Comparison of ENCODE assay signal across 22 cellular contexts in the genomic region with DNA sequence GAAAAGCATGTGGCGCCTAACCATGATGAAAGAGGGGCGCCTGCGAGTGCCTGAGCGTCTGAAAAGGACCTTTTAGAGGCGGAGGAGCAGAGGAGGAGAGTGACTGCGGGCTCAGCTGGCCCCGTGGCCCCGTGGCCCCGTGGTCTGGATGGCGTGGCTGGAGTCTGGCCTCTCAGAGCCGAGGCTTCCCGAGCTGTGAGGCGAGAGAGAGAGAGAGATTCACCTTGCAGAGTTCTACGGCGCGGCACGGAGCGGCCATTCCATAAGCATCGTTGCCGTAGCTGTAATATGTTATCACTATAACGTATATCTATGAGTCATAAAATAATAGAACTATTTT. TPM values are rescaled to one million over a fixed set of nuclear protein-coding genes. Genes with fewer than 3 reads are reported as not detected.
"Had no signal": no experiment of that assay in that cellular context is flagged by ENCODE, and none has a peak within 500 bp of the region (broad histone marks: within the 10 kb centered on the region; RNA-seq: fewer than 3 reads in every experiment).

No MANE protein-coding gene starts in this region.

- H3K27ac ChIP-seq: brain microvascular endothelial cell, coronary artery, left lung, skin epidermis, suprapubic skin, transverse colon had no signal

- H3K27me3 Mint-ChIP-seq: activated CD4-positive, alpha-beta T cell treated with anti-CD3 and anti-CD28 coated beads, Interleukin-2, amount 10 ng/mL, durations not matched to agents 7 days and 5 days; central memory CD8-positive, alpha-beta T cell; natural killer cell treated with Interleukin-12 subunit alpha and Interleukin-12 subunit beta and Interleukin-15 and Interleukin-18, amount 100 ng/mL, for 72 hours; stimulated activated naive CD8-positive, alpha-beta T cell treated with anti-CD3 and anti-CD28 coated beads, Interleukin-15, amount 100 ng/mL, for 72 hours had no signal

- H3K9me3 ChIP-seq: left lung, suprapubic skin, transverse colon had no signal

- H3K4me3 ChIP-seq: coronary artery, left lung, skin epidermis, suprapubic skin, transverse colon had no signal

- H3K36me3 ChIP-seq: brain microvascular endothelial cell, left lung, suprapubic skin, transverse colon had no signal

- H3K27me3 ChIP-seq: brain microvascular endothelial cell, left lung, suprapubic skin had no signal

- ATAC-seq: activated CD4-positive, CD25-positive, alpha-beta regulatory T cell treated with anti-CD3 and anti-CD28 coated beads, Interleukin-2, amount 50 U/mL, for 24 hours; activated CD8-positive, alpha-beta T cell treated with anti-CD3 and anti-CD28 coated beads, Interleukin-2, amount 10 ng/mL, durations not matched to agents 7 days and 5 days; activated T-cell treated with anti-CD3 and anti-CD28 coated beads, Interleukin-2, amount 50 U/mL, for 4 hours; left lung; natural killer cell treated with Interleukin-12 subunit alpha and Interleukin-12 subunit beta and Interleukin-15 and Interleukin-18, amount 100 ng/mL, for 72 hours; stimulated activated naive CD8-positive, alpha-beta T cell treated with anti-CD3 and anti-CD28 coated beads, Interleukin-15, amount 100 ng/mL, for 72 hours had no signal

- FAIRE-seq: endometrium, keratinocyte had no signal

- H3K9me3 Mint-ChIP-seq: activated CD4-positive, alpha-beta T cell treated with anti-CD3 and anti-CD28 coated beads, Interleukin-2, amount 10 ng/mL, durations not matched to agents 7 days and 5 days; activated naive CD4-positive, alpha-beta T cell treated with anti-CD3 and anti-CD28 coated beads for 36 hours; activated T-cell treated with anti-CD3 and anti-CD28 coated beads, Interleukin-2, amount 50 U/mL, for 4 hours; central memory CD8-positive, alpha-beta T cell; natural killer cell treated with Interleukin-12 subunit alpha and Interleukin-12 subunit beta and Interleukin-15 and Interleukin-18, amount 100 ng/mL, for 72 hours; stimulated activated naive CD8-positive, alpha-beta T cell treated with anti-CD3 and anti-CD28 coated beads, Interleukin-15, amount 100 ng/mL, for 72 hours had no signal

- H3K27ac Mint-ChIP-seq: activated CD4-positive, alpha-beta T cell treated with anti-CD3 and anti-CD28 coated beads, Interleukin-2, amount 10 ng/mL, durations not matched to agents 7 days and 5 days; activated CD8-positive, alpha-beta T cell treated with anti-CD3 and anti-CD28 coated beads, Interleukin-2, amount 10 ng/mL, durations not matched to agents 7 days and 5 days; activated naive CD4-positive, alpha-beta T cell treated with anti-CD3 and anti-CD28 coated beads for 36 hours; natural killer cell treated with Interleukin-12 subunit alpha and Interleukin-12 subunit beta and Interleukin-15 and Interleukin-18, amount 100 ng/mL, for 72 hours; stimulated activated naive CD8-positive, alpha-beta T cell treated with anti-CD3 and anti-CD28 coated beads, Interleukin-15, amount 100 ng/mL, for 72 hours had no signal

- H3K4me3 Mint-ChIP-seq: activated CD4-positive, alpha-beta T cell treated with anti-CD3 and anti-CD28 coated beads, Interleukin-2, amount 10 ng/mL, durations not matched to agents 7 days and 5 days; activated CD8-positive, alpha-beta T cell treated with anti-CD3 and anti-CD28 coated beads, Interleukin-2, amount 10 ng/mL, durations not matched to agents 7 days and 5 days; activated naive CD4-positive, alpha-beta T cell treated with anti-CD3 and anti-CD28 coated beads for 36 hours; activated T-cell treated with anti-CD3 and anti-CD28 coated beads, Interleukin-2, amount 50 U/mL, for 4 hours; central memory CD8-positive, alpha-beta T cell; natural killer cell treated with Interleukin-12 subunit alpha and Interleukin-12 subunit beta and Interleukin-15 and Interleukin-18, amount 100 ng/mL, for 72 hours; stimulated activated naive CD8-positive, alpha-beta T cell treated with anti-CD3 and anti-CD28 coated beads, Interleukin-15, amount 100 ng/mL, for 72 hours had no signal

- H3K36me3 Mint-ChIP-seq: natural killer cell treated with Interleukin-12 subunit alpha and Interleukin-12 subunit beta and Interleukin-15 and Interleukin-18, amount 100 ng/mL, for 72 hours had no signal

- H3K4me1 Mint-ChIP-seq: activated CD4-positive, alpha-beta T cell treated with anti-CD3 and anti-CD28 coated beads, Interleukin-2, amount 10 ng/mL, durations not matched to agents 7 days and 5 days; stimulated activated naive CD8-positive, alpha-beta T cell treated with anti-CD3 and anti-CD28 coated beads, Interleukin-15, amount 100 ng/mL, for 72 hours had no signal

- DNase-seq: activated CD4-positive, alpha-beta T cell treated with anti-CD3 and anti-CD28 coated beads, Interleukin-2, amount 10 ng/mL, durations not matched to agents 7 days and 5 days; activated CD8-positive, alpha-beta T cell treated with anti-CD3 and anti-CD28 coated beads, Interleukin-2, amount 10 ng/mL, durations not matched to agents 7 days and 5 days; activated naive CD4-positive, alpha-beta T cell treated with anti-CD3 and anti-CD28 coated beads for 36 hours; activated T-cell treated with anti-CD3 and anti-CD28 coated beads, Interleukin-2, amount 50 U/mL, for 4 hours; brain microvascular endothelial cell; erythroblast; foreskin melanocyte; nucleus accumbens; stimulated activated CD4-positive, alpha-beta T cell treated with anti-CD3 and anti-CD28 coated beads, Interleukin-15, amount 100 ng/mL, for 24 hours; stimulated activated CD4-positive, alpha-beta T cell treated with anti-CD3 and anti-CD28 coated beads, Interleukin-4, amount 100 ng/mL, for 1 hour; stimulated activated naive CD8-positive, alpha-beta T cell treated with anti-CD3 and anti-CD28 coated beads, Interleukin-15, amount 100 ng/mL, for 72 hours; T1000; transverse colon had no signal

RNA-seq across cellular contexts. Expression of a gene that starts 55.3 kb away (rescaled TPM):
- total RNA-seq: suprapubic skin, transverse colon had no signal
- polyA plus RNA-seq: keratinocyte had no signal
